ENCODE assay signal across 17 cellular contexts in genomic region chr1:81111818-81112217, GRCh38.
DNase-seq lines count a peak whose midpoint lies in the region; ATAC-seq and TF ChIP-seq lines count a peak whose summit lies in the region.
"Had no signal": no experiment of that assay in that cellular context is flagged by ENCODE, and none has a peak within 500 bp of the region (broad histone marks: within the 10 kb centered on the region; RNA-seq: fewer than 3 reads in every experiment).

No MANE protein-coding gene starts in this region.

- H3K27me3 Mint-ChIP-seq in HFFc6 (ENCODE audit: insufficient read depth) (no peaks in the 10 kb centered on the region; the same call in none of the 2 replicates), progenitor cell of endocrine pancreas (no peaks in the 10 kb centered on the region)
- H3K27me3 Mint-ChIP-seq: activated CD4-positive, alpha-beta memory T cell treated with anti-CD3 and anti-CD28 coated beads for 36 hours; stimulated activated naive B cell treated with anti-CD40 and anti-IgM and Interleukin-4, amounts not matched to agents 10 μg/mL and 1 μg/mL and 100 μg/mL, for 72 hours; type B pancreatic cell had no signal

- no peak overlapping the region for H3K4me3 ChIP-seq in foreskin fibroblast (ENCODE audit: low read depth in 1 of 2, low read length in 2 of 2)
- H3K4me3 ChIP-seq: K562, spleen had no signal

- H3K36me3 Mint-ChIP-seq in HFFc6 (ENCODE audit: low read depth) = no peaks in the 10 kb centered on the region
- H3K36me3 Mint-ChIP-seq in progenitor cell of endocrine pancreas (ENCODE audit: insufficient read depth) = no peaks in the 10 kb centered on the region
- H3K36me3 Mint-ChIP-seq: activated CD4-positive, alpha-beta memory T cell treated with anti-CD3 and anti-CD28 coated beads for 36 hours; stimulated activated naive B cell treated with anti-CD40 and anti-IgM and Interleukin-4, amounts not matched to agents 10 μg/mL and 1 μg/mL and 100 μg/mL, for 72 hours; type B pancreatic cell had no signal

- H3K27ac Mint-ChIP-seq in HFFc6 (peak overlapping the region; percentile 42), progenitor cell of endocrine pancreas (no peak overlapping the region)
- H3K27ac Mint-ChIP-seq: activated CD4-positive, alpha-beta memory T cell treated with anti-CD3 and anti-CD28 coated beads for 36 hours; activated T-cell treated with anti-CD3 and anti-CD28 coated beads, Interleukin-2, amount 50 U/mL, for 72 hours; stimulated activated naive B cell treated with anti-CD40 and anti-IgM and Interleukin-4, amounts not matched to agents 10 μg/mL and 1 μg/mL and 100 μg/mL, for 72 hours; type B pancreatic cell had no signal

- TF ChIP-seq CTCF in HFFc6 (IDR thresholded peaks at IDR 0.05) (no peak), foreskin fibroblast (IDR thresholded peaks at IDR 0.05; ENCODE audit: low read depth, low read length) (no peak), GM20000 (IDR thresholded peaks at IDR 0.05; ENCODE audit: extremely low read depth, missing control alignments) (no peak), progenitor cell of endocrine pancreas (IDR thresholded peaks at IDR 0.05; ENCODE audit: unreplicated experiment) (no peak)

- no peak for ATAC-seq in GM19023 (IDR thresholded peaks at IDR 0.05; ENCODE audit: unreplicated experiment)
- ATAC-seq: activated T-cell treated with anti-CD3 and anti-CD28 coated beads, Interleukin-2, amount 50 U/mL, for 72 hours; K562; left colon; stimulated activated naive B cell treated with anti-CD40 and anti-IgM and Interleukin-4, amounts not matched to agents 10 μg/mL and 1 μg/mL and 100 μg/mL, for 72 hours had no signal

- H3K4me3 Mint-ChIP-seq in HFFc6 (no peak overlapping the region), progenitor cell of endocrine pancreas (ENCODE audit: low read depth) (no peak overlapping the region)
- H3K4me3 Mint-ChIP-seq: activated CD4-positive, alpha-beta memory T cell treated with anti-CD3 and anti-CD28 coated beads for 36 hours; activated T-cell treated with anti-CD3 and anti-CD28 coated beads, Interleukin-2, amount 50 U/mL, for 72 hours; stimulated activated naive B cell treated with anti-CD40 and anti-IgM and Interleukin-4, amounts not matched to agents 10 μg/mL and 1 μg/mL and 100 μg/mL, for 72 hours; type B pancreatic cell had no signal

- DNase-seq in A172 (ENCODE audit: low spot score) = peak; percentile 51
- peak; percentile 45 for DNase-seq in HFFc6
- DNase-seq in amniotic epithelial cell (ENCODE audit: low read depth) = peak; percentile 75
- DNase-seq in foreskin fibroblast = peak; percentile 72 to 85
- DNase-seq in central memory CD4-positive, alpha-beta T cell = no peak
- no peak for DNase-seq in GM20000 (ENCODE audit: low spot score)
- DNase-seq in progenitor cell of endocrine pancreas (ENCODE audit: low spot score, unreplicated experiment) = no peak
- DNase-seq: activated CD4-positive, alpha-beta memory T cell treated with anti-CD3 and anti-CD28 coated beads for 36 hours; activated T-cell treated with anti-CD3 and anti-CD28 coated beads, Interleukin-2, amount 50 U/mL, for 72 hours; left colon; NCI-H1417; spleen; stimulated activated naive B cell treated with anti-CD40 and anti-IgM and Interleukin-4, amounts not matched to agents 10 μg/mL and 1 μg/mL and 100 μg/mL, for 72 hours; T1000 had no signal

- H3K4me1 Mint-ChIP-seq in HFFc6 (ENCODE audit: low read depth) (peaks cover 35% of the 10 kb centered on the region), progenitor cell of endocrine pancreas (ENCODE audit: low read depth) (no peaks in the 10 kb centered on the region)
- H3K4me1 Mint-ChIP-seq: stimulated activated naive B cell treated with anti-CD40 and anti-IgM and Interleukin-4, amounts not matched to agents 10 μg/mL and 1 μg/mL and 100 μg/mL, for 72 hours had no signal

- H3K9me3 Mint-ChIP-seq in HFFc6 (no peaks in the 10 kb centered on the region; the same call in 1 of the 2 replicates), progenitor cell of endocrine pancreas (ENCODE audit: low read depth) (peaks cover 8% of the 10 kb centered on the region)
- H3K9me3 Mint-ChIP-seq: type B pancreatic cell had no signal

Comparison
In these comparisons a context has a peak if more than half of its experiments do, and no peak if none do; other contexts are left out.
1. DNase-seq: peak in A172 (single experiment), HFFc6 (single experiment), amniotic epithelial cell (single experiment) and foreskin fibroblast (2 of 2); none in central memory CD4-positive, alpha-beta T cell (single experiment), GM20000 (single experiment) and progenitor cell of endocrine pancreas (single experiment).